25 cellular contexts compared by ENCODE assay signal in genomic region chr1:59170659-59171058, GRCh38.
DNase-seq lines count a peak whose midpoint lies in the region; ATAC-seq, FAIRE-seq and TF ChIP-seq lines count a peak whose summit lies in the region.
"Had no signal": no experiment of that assay in that cellular context is flagged by ENCODE, and none has a peak within 500 bp of the region (broad histone marks: within the 10 kb centered on the region; RNA-seq: fewer than 3 reads in every experiment).

No MANE protein-coding gene starts in this region.

- H3F3A ChIP-seq in GM23338 (replicated peaks; ENCODE audit: low read depth): no peaks in the 10 kb centered on the region

- no peaks in the 10 kb centered on the region for H3K36me3 Mint-ChIP-seq in GM23338 (ENCODE audit: low read depth)
- H3K36me3 Mint-ChIP-seq: CD14-positive monocyte had no signal

- FAIRE-seq in pancreas (lab: Jason Lieb, UNC): no peak
- FAIRE-seq: A549, D721Med, GM18507 had no signal

- peaks cover 1% of the 10 kb centered on the region for H3K27me3 Mint-ChIP-seq in GM23338 (ENCODE audit: insufficient read depth, low read depth, poor library complexity)

- no peak overlapping the region for H3K4me2 ChIP-seq in GM23338
- H3K4me2 ChIP-seq: BLaER1 treated with 17β-estradiol and CSF1 and Interleukin-3, amounts not matched to agents 10 nM and 100 nM had no signal

- H3K4me3 ChIP-seq in GM23338: no peak overlapping the region
- H3K4me3 ChIP-seq in astrocyte of the spinal cord (ENCODE audit: low read depth, low read length): no peak overlapping the region
- no peak overlapping the region for H3K4me3 ChIP-seq in esophagus muscularis mucosa
- no peak overlapping the region for H3K4me3 ChIP-seq in pancreas
- H3K4me3 ChIP-seq in prostate gland: no peak overlapping the region
- H3K4me3 ChIP-seq: A549; BLaER1 treated with 17β-estradiol and CSF1 and Interleukin-3, amounts not matched to agents 10 nM and 100 nM had no signal

- H3K4me1 ChIP-seq in GM23338 (ENCODE audit: insufficient read depth): no peaks in the 10 kb centered on the region
- H3K4me1 ChIP-seq in esophagus muscularis mucosa: no peaks in the 10 kb centered on the region
- peaks cover 8 to 29% (median 22%) of the 10 kb centered on the region in 3 donors for H3K4me1 ChIP-seq in pancreas
- no peaks in the 10 kb centered on the region for H3K4me1 ChIP-seq in prostate gland (replicated peaks)
- H3K4me1 ChIP-seq: BE2C had no signal

- H3K4me3 Mint-ChIP-seq in GM23338: no peak overlapping the region
- H3K4me3 Mint-ChIP-seq: CD14-positive monocyte; CD4-positive, alpha-beta T cell; CD8-positive, alpha-beta memory T cell had no signal

- H4K20me1 ChIP-seq in GM23338 (replicated peaks; ENCODE audit: insufficient read depth): no peaks in the 10 kb centered on the region
- H4K20me1 ChIP-seq: BLaER1 treated with 17β-estradiol and CSF1 and Interleukin-3, amounts not matched to agents 10 nM and 100 nM had no signal

- no peaks in the 10 kb centered on the region for H3K79me2 ChIP-seq in GM23338 (replicated peaks; ENCODE audit: insufficient read depth)

- H2AFZ ChIP-seq in GM23338: peak overlapping the region; percentile 48; the same call in 1 of the 2 replicates

- in situ Hi-C loops in astrocyte of the spinal cord (cut with HindIII; ENCODE audit: low sequenced_read_pairs): no loop called here

- ATAC-seq in GM23338 (no peak), pancreas (peak; percentile 8 to 35 (median 24)), HG03457 (IDR thresholded peaks at IDR 0.05; ENCODE audit: unreplicated experiment) (no peak)
- ATAC-seq: A549 had no signal

- H3K27me3 ChIP-seq in GM23338 (ENCODE audit: insufficient read depth) (no peaks in the 10 kb centered on the region), esophagus muscularis mucosa (no peaks in the 10 kb centered on the region), pancreas (no peaks in the 10 kb centered on the region), prostate gland (replicated peaks; ENCODE audit: insufficient read depth) (no peaks in the 10 kb centered on the region)
- H3K27me3 ChIP-seq: BE2C; BLaER1 treated with 17β-estradiol and CSF1 and Interleukin-3, amounts not matched to agents 10 nM and 100 nM had no signal

- H3K27ac Mint-ChIP-seq in GM23338: no peak overlapping the region
- H3K27ac Mint-ChIP-seq: CD14-positive monocyte; CD4-positive, alpha-beta T cell; CD8-positive, alpha-beta memory T cell had no signal

- TF ChIP-seq EP300 in esophagus muscularis mucosa (IDR thresholded peaks at IDR 0.05): no peak

- H3K27ac ChIP-seq in GM23338 (ENCODE audit: low read depth) (no peak overlapping the region), esophagus muscularis mucosa (replicated peaks in 1 of 4) (no peak overlapping the region), pancreas (peak overlapping the region in 3 of 4 donors; percentile 1 to 64 (median 50)), prostate gland (no peak overlapping the region)
- H3K27ac ChIP-seq: BLaER1 treated with 17β-estradiol and CSF1 and Interleukin-3, amounts not matched to agents 10 nM and 100 nM had no signal

- H3K36me3 ChIP-seq in GM23338 (ENCODE audit: insufficient read depth): no peaks in the 10 kb centered on the region
- H3K36me3 ChIP-seq in esophagus muscularis mucosa: no peaks in the 10 kb centered on the region
- no peaks in the 10 kb centered on the region for H3K36me3 ChIP-seq in pancreas
- H3K36me3 ChIP-seq in prostate gland: no peaks in the 10 kb centered on the region
- H3K36me3 ChIP-seq: BE2C; BLaER1 treated with 17β-estradiol and CSF1 and Interleukin-3, amounts not matched to agents 10 nM and 100 nM had no signal

- no peak for TF ChIP-seq POLR2A in esophagus muscularis mucosa (IDR thresholded peaks at IDR 0.05; ENCODE audit: low read depth)
- no peak for TF ChIP-seq POLR2A in prostate gland (IDR thresholded peaks at IDR 0.05)

- H3K4me1 Mint-ChIP-seq in GM23338: no peaks in the 10 kb centered on the region
- H3K4me1 Mint-ChIP-seq: CD8-positive, alpha-beta memory T cell had no signal

- H3K9me3 ChIP-seq in esophagus muscularis mucosa: no peaks in the 10 kb centered on the region
- no peaks in the 10 kb centered on the region for H3K9me3 ChIP-seq in pancreas
- H3K9me3 ChIP-seq in prostate gland: no peaks in the 10 kb centered on the region
- H3K9me3 ChIP-seq: A549, BE2C had no signal

- 92% methylated on average over 3 of the region's 3 CpGs for WGBS in esophagus muscularis mucosa
- WGBS in pancreas, 2 donors: 63 to 81% methylated on average over 3 of the region's 3 CpGs
- WGBS in prostate gland: 89% methylated on average over 3 of the region's 3 CpGs

- no peak for TF ChIP-seq CTCF in GM23338 (conservative IDR thresholded peaks at IDR 0.05; ENCODE audit: low read depth in 2 of 2)
- TF ChIP-seq CTCF in astrocyte of the spinal cord (IDR thresholded peaks at IDR 0.05; ENCODE audit: low read depth, low read length): no peak
- TF ChIP-seq CTCF in esophagus muscularis mucosa (IDR thresholded peaks at IDR 0.05): no peak
- no peak for TF ChIP-seq CTCF in pancreas (IDR thresholded peaks at IDR 0.05)
- TF ChIP-seq CTCF in prostate gland (IDR thresholded peaks at IDR 0.05): no peak

- no peak for DNase-seq in GM23338 (ENCODE audit: low spot score)
- DNase-seq in astrocyte of the spinal cord (ENCODE audit: low read depth, low spot score): peak; percentile 51
- peak; percentile 12 for DNase-seq in esophagus muscularis mucosa (ENCODE audit: extremely low spot score)
- no peak for DNase-seq in pancreas
- no peak for DNase-seq in RKO (ENCODE audit: low spot score)
- no peak for DNase-seq in prostate gland (ENCODE audit: low spot score)
- no peak for DNase-seq in NCI-H345 (lab: John Stamatoyannopoulos, UW)
- DNase-seq: 8988T; ACHN; AML-193; BE2C; CD4-positive, alpha-beta T cell; CD8-positive, alpha-beta memory T cell; DMS 273 treated with DMSO at 0.1 percent for 48 hours; DMS79; GF-D8; GOT3; H7; HCEC 1CT had no signal

- no peaks in the 10 kb centered on the region; the same call in 2 of the 3 replicates for H3K9me3 Mint-ChIP-seq in GM23338
- H3K9me3 Mint-ChIP-seq: CD4-positive, alpha-beta T cell had no signal

- H3K9me2 ChIP-seq in GM23338 (ENCODE audit: insufficient read depth): peaks cover 5% of the 10 kb centered on the region; the same call in 1 of the 2 replicates

- intact Hi-C loops in esophagus muscularis mucosa (cut with DNase I): no loop called here
- intact Hi-C loops in pancreas (cut with DNase I): no loop called here
- intact Hi-C loops in prostate gland (cut with DNase I): no loop called here

TF ChIP-seq in GM23338, 12 proteins besides CTCF, POLR2A, EP300 and RAD21:
- TF ChIP-seq CREB1 (CRISPR knock-in tag; IDR thresholded peaks at IDR 0.05; ENCODE audit: low read depth) (no peak), JUNB (IDR thresholded peaks at IDR 0.05; ENCODE audit: unreplicated experiment) (no peak), ETS1 (IDR thresholded peaks at IDR 0.05) (no peak), NANOG (IDR thresholded peaks at IDR 0.05; ENCODE audit: borderline replicate concordance) (no peak), REST (IDR thresholded peaks at IDR 0.05; ENCODE audit: unreplicated experiment) (no peak), STAT1 (IDR thresholded peaks at IDR 0.05; ENCODE audit: unreplicated experiment) (no peak), EZH2 (IDR thresholded peaks at IDR 0.05; ENCODE audit: low read depth, unreplicated experiment) (no peak), POLR2AphosphoS5 (IDR thresholded peaks at IDR 0.05; ENCODE audit: low read depth) (no peak), ZNF114 (CRISPR knock-in tag; IDR thresholded peaks at IDR 0.05) (no peak), ZNF331 (CRISPR knock-in tag; IDR thresholded peaks at IDR 0.05; ENCODE audit: low read depth) (no peak)
TF ChIP-seq in GM23338: peak in this region for 0.

Comparison
In these comparisons a context has a peak if more than half of its experiments do, and no peak if none do; other contexts are left out.
1. ATAC-seq: peak in pancreas (4 of 4); none in GM23338 (single experiment) and HG03457 (single experiment).
2. DNase-seq: peak in astrocyte of the spinal cord (single experiment) and esophagus muscularis mucosa (single experiment); none in GM23338 (single experiment), pancreas (0 of 6), RKO (single experiment), prostate gland (single experiment) and NCI-H345 (single experiment).
3. H3K27ac ChIP-seq: peak in pancreas (3 of 4); none in GM23338 (single experiment), esophagus muscularis mucosa (0 of 4) and prostate gland (0 of 2).